Comparison of ENCODE assay signal across 25 cellular contexts in genomic region chr9:134742822-134743221, GRCh38.
DNase-seq lines count a peak whose midpoint lies in the region; TF ChIP-seq lines count a peak whose summit lies in the region.
"Had no signal": no experiment of that assay in that cellular context is flagged by ENCODE, and none has a peak within 500 bp of the region (broad histone marks: within the 10 kb centered on the region; RNA-seq: fewer than 3 reads in every experiment).

No MANE protein-coding gene starts in this region.

- H3K4me1 ChIP-seq in MM.1S (ENCODE audit: low read length) (no peaks in the 10 kb centered on the region), neuronal stem cell (ENCODE audit: control insufficient read depth in 2 of 2, insufficient read depth in 1 of 2, low read depth in 1 of 2, low read length in 2 of 2) (peaks cover 0 to 6% of the 10 kb centered on the region in 2 donors), Caco-2 (no peaks in the 10 kb centered on the region)
- H3K4me1 ChIP-seq: esophagus squamous epithelium, gastrocnemius medialis, SJSA1 had no signal

- no peaks in the 10 kb centered on the region for H3F3A ChIP-seq in MM.1S (ENCODE audit: insufficient read depth, low read length)

- no peaks in the 10 kb centered on the region for H3K36me3 ChIP-seq in MM.1S (replicated peaks; ENCODE audit: insufficient read depth, low read length)
- peaks cover 0 to 13% of the 10 kb centered on the region in 2 donors for H3K36me3 ChIP-seq in neuronal stem cell (replicated peaks in 1 of 2; ENCODE audit: control insufficient read depth in 2 of 2, insufficient read depth in 2 of 2, low read length in 2 of 2)
- no peaks in the 10 kb centered on the region for H3K36me3 ChIP-seq in Caco-2 (ENCODE audit: control insufficient read depth, insufficient read depth, low read length)
- H3K36me3 ChIP-seq: gastrocnemius medialis had no signal

- POLR2A ChIA-PET in Caco-2 (lab: Charles Lee): no interaction called here

- no peaks in the 10 kb centered on the region for H3K9me2 ChIP-seq in MM.1S (replicated peaks; ENCODE audit: insufficient read depth, low read length)

- H3K27me3 ChIP-seq in MM.1S (replicated peaks; ENCODE audit: insufficient read depth, low read length) (peaks cover 69% of the 10 kb centered on the region), neuronal stem cell (ENCODE audit: control insufficient read depth in 3 of 3, insufficient read depth in 3 of 3, low read depth in 1 of 3, low read length in 3 of 3) (peaks cover 0 to 7% (median 4%) of the 10 kb centered on the region in 3 experiments), Caco-2 (replicated peaks; ENCODE audit: control insufficient read depth, insufficient read depth, low read length) (no peaks in the 10 kb centered on the region)
- H3K27me3 ChIP-seq: sigmoid colon, SJSA1 had no signal

- BruUV-seq in Caco-2 (replicated peaks; lab: Mats Ljungman, UMichigan): no TSS peak

- H2BK5ac ChIP-seq in neuronal stem cell (ENCODE audit: low read length): peak overlapping the region; percentile 62

- CTCF ChIA-PET in Caco-2 (lab: Charles Lee): no interaction called here

- no peak overlapping the region for H4K91ac ChIP-seq in neuronal stem cell (ENCODE audit: low read depth, low read length, poor library complexity)

- H3K36me3 Mint-ChIP-seq in chondrocyte (ENCODE audit: low read depth) (peaks cover 45% of the 10 kb centered on the region), Caco-2 (ENCODE audit: insufficient read depth, unreplicated experiment) (no peaks in the 10 kb centered on the region)
- H3K36me3 Mint-ChIP-seq: natural killer cell treated with Interleukin-12 subunit alpha and Interleukin-12 subunit beta and Interleukin-15 and Interleukin-18, amount 100 ng/mL, for 72 hours had no signal

- H3K27ac Mint-ChIP-seq in chondrocyte (ENCODE audit: unreplicated experiment): peak overlapping the region; percentile 74
- no peak overlapping the region for H3K27ac Mint-ChIP-seq in Caco-2 (ENCODE audit: unreplicated experiment)
- H3K27ac Mint-ChIP-seq: activated CD4-positive, alpha-beta T cell treated with anti-CD3 and anti-CD28 coated beads, Interleukin-2, amount 10 ng/mL, durations not matched to agents 7 days and 5 days; activated naive CD4-positive, alpha-beta T cell treated with anti-CD3 and anti-CD28 coated beads for 36 hours; natural killer cell treated with Interleukin-12 subunit alpha and Interleukin-12 subunit beta and Interleukin-15 and Interleukin-18, amount 100 ng/mL, for 72 hours had no signal

- H3K4me2 ChIP-seq in MM.1S (ENCODE audit: low read depth, low read length): no peak overlapping the region
- H3K4me2 ChIP-seq in neuronal stem cell (ENCODE audit: insufficient read depth, low read length, poor library complexity, severe bottlenecking): no peak overlapping the region

- H2AFZ ChIP-seq in MM.1S (ENCODE audit: low read length): no peak overlapping the region
- H2AFZ ChIP-seq in neuronal stem cell (ENCODE audit: low read length): no peak overlapping the region

- H3K27me3 Mint-ChIP-seq in chondrocyte (ENCODE audit: low read depth) (no peaks in the 10 kb centered on the region), Caco-2 (ENCODE audit: insufficient read depth, unreplicated experiment) (peaks cover 17% of the 10 kb centered on the region)
- H3K27me3 Mint-ChIP-seq: activated CD4-positive, alpha-beta T cell treated with anti-CD3 and anti-CD28 coated beads, Interleukin-2, amount 10 ng/mL, durations not matched to agents 7 days and 5 days had no signal

- no peak overlapping the region for H4K8ac ChIP-seq in neuronal stem cell (ENCODE audit: low read depth, low read length)

- no peak overlapping the region for H2BK120ac ChIP-seq in neuronal stem cell (ENCODE audit: low read depth, low read length)

- H3K79me2 ChIP-seq in MM.1S (ENCODE audit: low read length): no peaks in the 10 kb centered on the region

- H2BK12ac ChIP-seq in neuronal stem cell (ENCODE audit: low read length): no peak overlapping the region

- peaks cover 7% of the 10 kb centered on the region for H3K79me1 ChIP-seq in neuronal stem cell (ENCODE audit: low read depth, low read length)

- H2AK5ac ChIP-seq in neuronal stem cell (ENCODE audit: low read depth, low read length): no peak overlapping the region

- intact Hi-C loops in Caco-2 (cut with micrococcal nuclease; ENCODE audit: unreplicated experiment): no loop called here

- H3K23ac ChIP-seq in neuronal stem cell (ENCODE audit: low read depth, low read length, poor library complexity): no peak overlapping the region

- H2BK15ac ChIP-seq in neuronal stem cell (ENCODE audit: low read length): no peak overlapping the region

- H3K4ac ChIP-seq in neuronal stem cell (ENCODE audit: low read length): no peak overlapping the region

- H3K27ac ChIP-seq in MM.1S (ENCODE audit: low read length) (no peak overlapping the region), neuronal stem cell (replicated peaks; ENCODE audit: low read length) (no peak overlapping the region)
- H3K27ac ChIP-seq: esophagus squamous epithelium, gastrocnemius medialis, HL-60, sigmoid colon, SJSA1 had no signal

- H3K4me3 Mint-ChIP-seq in chondrocyte (ENCODE audit: unreplicated experiment) (no peak overlapping the region), Caco-2 (ENCODE audit: unreplicated experiment) (no peak overlapping the region)
- H3K4me3 Mint-ChIP-seq: activated CD4-positive, alpha-beta T cell treated with anti-CD3 and anti-CD28 coated beads, Interleukin-2, amount 10 ng/mL, durations not matched to agents 7 days and 5 days; activated naive CD4-positive, alpha-beta T cell treated with anti-CD3 and anti-CD28 coated beads for 36 hours; natural killer cell treated with Interleukin-12 subunit alpha and Interleukin-12 subunit beta and Interleukin-15 and Interleukin-18, amount 100 ng/mL, for 72 hours had no signal

- H3K14ac ChIP-seq in neuronal stem cell (ENCODE audit: low read length): no peak overlapping the region

- TF ChIP-seq CTCF in MM.1S (IDR thresholded peaks at IDR 0.05; ENCODE audit: low read length): peak; percentile 16; the same call in 1 of the 2 replicates
- peak; percentile 52 for TF ChIP-seq CTCF in chondrocyte (IDR thresholded peaks at IDR 0.05)
- TF ChIP-seq CTCF in Caco-2 (IDR thresholded peaks at IDR 0.05; ENCODE audit: insufficient read depth in 1 of 2, low read depth in 1 of 2, low read length in 1 of 2, severe bottlenecking in 1 of 2, unreplicated experiment in 1 of 2): no peak

- DNase-seq in ELF-1 (ENCODE audit: low read depth, low spot score): peak; percentile 37
- DNase-seq in MM.1S: no peak
- no peak for DNase-seq in chondrocyte (ENCODE audit: low spot score)
- no peak for DNase-seq in neuronal stem cell (ENCODE audit: low spot score)
- no peak for DNase-seq in NCI-H524 treated with DMSO at 0.1 percent for 48 hours (lab: John Stamatoyannopoulos, UW)
- no peak for DNase-seq in stimulated activated CD4-positive, alpha-beta T cell treated with anti-CD3 and anti-CD28 coated beads, Interleukin-4, amount 100 ng/mL, for 1 hour
- no peak for DNase-seq in activated CD4-positive, alpha-beta T cell treated with anti-CD3 and anti-CD28 coated beads, Interleukin-2, amount 50 U/mL, for 1 hour
- DNase-seq in Caco-2: no peak
- DNase-seq: activated CD4-positive, alpha-beta T cell treated with anti-CD3 and anti-CD28 coated beads, Interleukin-2, amount 10 ng/mL, durations not matched to agents 7 days and 5 days; activated naive CD4-positive, alpha-beta T cell treated with anti-CD3 and anti-CD28 coated beads for 36 hours; amniotic stem cell; cortex of kidney; esophagus squamous epithelium; gastrocnemius medialis; hypothalamus; kidney; NCI-H1105 treated with DMSO at 0.1 percent for 48 hours; NCI-H2029 treated with DMSO at 0.1 percent for 48 hours; NCI-H226; sigmoid colon; stimulated activated CD8-positive, alpha-beta memory T cell treated with anti-CD3 and anti-CD28 coated beads, Interleukin-4, amount 100 ng/mL, for 48 hours; trophoblast cell had no signal

- H4K20me1 ChIP-seq in MM.1S (ENCODE audit: insufficient read depth, low read length): no peaks in the 10 kb centered on the region

- no peak overlapping the region for H3K18ac ChIP-seq in neuronal stem cell (ENCODE audit: low read length)

- H3K4me1 Mint-ChIP-seq in chondrocyte (ENCODE audit: low read depth): peaks cover 11% of the 10 kb centered on the region
- no peaks in the 10 kb centered on the region for H3K4me1 Mint-ChIP-seq in Caco-2 (ENCODE audit: low read depth, unreplicated experiment)
- H3K4me1 Mint-ChIP-seq: activated CD4-positive, alpha-beta T cell treated with anti-CD3 and anti-CD28 coated beads, Interleukin-2, amount 10 ng/mL, durations not matched to agents 7 days and 5 days had no signal

- H3K9me3 ChIP-seq in MM.1S (replicated peaks; ENCODE audit: insufficient read depth, low read length) (no peaks in the 10 kb centered on the region), neuronal stem cell (replicated peaks in 1 of 2; ENCODE audit: control insufficient read depth in 2 of 2, insufficient read depth in 1 of 2, low read depth in 1 of 2, low read length in 2 of 2) (peaks cover 0 to 12% of the 10 kb centered on the region in 2 donors), Caco-2 (peaks cover 4% of the 10 kb centered on the region; the same call in 1 of the 2 replicates)
- H3K9me3 ChIP-seq: esophagus squamous epithelium, gastrocnemius medialis, sigmoid colon, SJSA1 had no signal

- WGBS in neuronal stem cell (ENCODE audit: extremely low coverage in 2 of 2, insufficient read length in 2 of 2, insufficient replicate concordance in 1 of 2), 2 donors: no CpG with 5 or more reads among the region's 16 CpGs

- H3K4me3 ChIP-seq in MM.1S (ENCODE audit: low read length): no peak overlapping the region
- H3K4me3 ChIP-seq in neuronal stem cell (ENCODE audit: low read length in 2 of 2): no peak overlapping the region
- no peak overlapping the region for H3K4me3 ChIP-seq in Caco-2 (ENCODE audit: low read depth, low read length)
- H3K4me3 ChIP-seq: esophagus squamous epithelium, gastrocnemius medialis, sigmoid colon, SJSA1 had no signal

- no peak overlapping the region for H3K9ac ChIP-seq in MM.1S (ENCODE audit: low read length)
- no peak overlapping the region for H3K9ac ChIP-seq in neuronal stem cell (ENCODE audit: low read depth, low read length, poor library complexity)

- H3K9me3 Mint-ChIP-seq in chondrocyte (ENCODE audit: low read depth) (no peaks in the 10 kb centered on the region), Caco-2 (ENCODE audit: unreplicated experiment) (no peaks in the 10 kb centered on the region)
- H3K9me3 Mint-ChIP-seq: activated naive CD4-positive, alpha-beta T cell treated with anti-CD3 and anti-CD28 coated beads for 36 hours; natural killer cell treated with Interleukin-12 subunit alpha and Interleukin-12 subunit beta and Interleukin-15 and Interleukin-18, amount 100 ng/mL, for 72 hours had no signal

Comparison
In these comparisons a context has a peak if more than half of its experiments do, and no peak if none do; other contexts are left out.
1. CTCF ChIP-seq: peak in MM.1S (single experiment) and chondrocyte (single experiment); none in Caco-2 (0 of 2).